In the genomic region with DNA sequence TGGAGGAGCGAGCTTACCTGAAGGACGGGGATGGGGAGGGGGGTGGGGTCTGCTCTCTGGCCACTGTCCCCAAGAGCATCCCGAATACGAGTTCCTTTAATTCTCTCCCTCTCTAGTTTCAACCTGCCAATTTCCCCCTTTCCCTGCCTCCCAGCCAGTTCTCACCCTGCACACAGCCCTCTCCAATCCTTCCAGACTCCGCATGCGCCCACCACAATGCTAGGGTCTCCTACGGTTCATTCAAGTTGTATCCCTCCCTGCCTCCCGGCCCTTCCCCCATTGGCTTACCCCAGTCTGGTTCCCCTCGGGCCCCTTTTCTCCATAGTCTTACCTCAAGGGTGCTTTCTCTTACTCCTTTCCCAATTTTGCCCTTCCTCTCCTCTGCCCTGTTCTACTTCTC, we compare ENCODE assay signal across 8 cellular contexts. TPM values are rescaled to one million over a fixed set of nuclear protein-coding genes. Genes with fewer than 3 reads are reported as not detected.
DNase-seq lines count a peak whose midpoint lies in the region; ATAC-seq and TF ChIP-seq lines count a peak whose summit lies in the region.

No MANE protein-coding gene starts in this region.

- no peaks in the 10 kb centered on the region for H3K9me3 ChIP-seq in heart left ventricle
- no peaks in the 10 kb centered on the region for H3K9me3 ChIP-seq in colonic mucosa
- H3K9me3 ChIP-seq in mucosa of stomach (ENCODE audit: control insufficient read depth, low read length): no peaks in the 10 kb centered on the region
- H3K9me3 ChIP-seq in uterus: no peaks in the 10 kb centered on the region

- TF ChIP-seq CTCF in heart left ventricle (IDR thresholded peaks at IDR 0.05): no peak
- no peak for TF ChIP-seq CTCF in colonic mucosa (IDR thresholded peaks at IDR 0.05)
- TF ChIP-seq CTCF in uterus (IDR thresholded peaks at IDR 0.05): no peak

- intact Hi-C loops in heart left ventricle (cut with DNase I): loop anchor here in 5 of 10 donors (2.0 to 5.0 kb wide), 5 partner anchors 16 to 49 kb away; partner anchors contain the start of genes SPRYD3 (in 2 of the 5) and TNS2 (in 1 of the 5)
- intact Hi-C loops in Right ventricle myocardium superior (cut with DNase I): no loop called here
- intact Hi-C loops in colonic mucosa (cut with DNase I): no loop called here
- intact Hi-C loops in uterus (cut with DNase I; ENCODE audit: low total_unique reads): no loop called here

- WGBS in heart left ventricle, 4 donors: 38 to 52% (median 46%) methylated on average over 9 of the region's 9 CpGs

- TF ChIP-seq POLR2A in heart left ventricle (IDR thresholded peaks at IDR 0.05) (no peak), uterus (IDR thresholded peaks at IDR 0.05) (no peak)

- H3K36me3 ChIP-seq in heart left ventricle (peaks cover 0 to 13% (median 7%) of the 10 kb centered on the region in 9 donors), colonic mucosa (no peaks in the 10 kb centered on the region), mucosa of stomach (ENCODE audit: control insufficient read depth, insufficient read depth, low read length) (no peaks in the 10 kb centered on the region), uterus (no peaks in the 10 kb centered on the region)

- H3K27me3 ChIP-seq in heart left ventricle (no peaks in the 10 kb centered on the region), colonic mucosa (no peaks in the 10 kb centered on the region), mucosa of stomach (ENCODE audit: control insufficient read depth, insufficient read depth, low read length) (peaks cover 31% of the 10 kb centered on the region), uterus (no peaks in the 10 kb centered on the region)

- H3K27ac ChIP-seq in heart left ventricle (peak overlapping the region; percentile 79 to 96 (median 86)), colonic mucosa (peak overlapping the region; percentile 69), uterus (peak overlapping the region; percentile 94 to 95)

- H3K9ac ChIP-seq in colonic mucosa (ENCODE audit: low read depth in 2 of 2, low read length in 2 of 2) (peak overlapping the region; percentile 61 to 84), mucosa of stomach (ENCODE audit: low read length) (peak overlapping the region; percentile 65)

- H3K4me3 ChIP-seq in heart left ventricle: peak overlapping the region in 11 of 12 donors; percentile 41 to 73 (median 65)
- peak overlapping the region; percentile 43 for H3K4me3 ChIP-seq in colonic mucosa
- no peak overlapping the region for H3K4me3 ChIP-seq in mucosa of stomach (ENCODE audit: low read length)
- H3K4me3 ChIP-seq in uterus: peak overlapping the region; percentile 60 to 80

- H3K4me1 ChIP-seq in heart left ventricle (peaks cover 3 to 46% (median 34%) of the 10 kb centered on the region in 12 donors), colonic mucosa (peaks cover 12% of the 10 kb centered on the region), mucosa of stomach (ENCODE audit: control insufficient read depth, insufficient read depth, low read length) (peaks cover 32% of the 10 kb centered on the region), uterus (peaks cover 0 to 11% of the 10 kb centered on the region in 2 donors)

- DNase-seq in heart left ventricle: no peak
- DNase-seq in Right ventricle myocardium superior: no peak
- DNase-seq in colonic mucosa: peak; percentile 19
- no peak for DNase-seq in uterus
- DNase-seq in NCI-H1105 treated with DMSO at 0.1 percent for 48 hours (lab: John Stamatoyannopoulos, UW): no peak
- no peak for DNase-seq in medulla oblongata (ENCODE audit: extremely low spot score)

- ATAC-seq in heart left ventricle: no peak
- no peak for ATAC-seq in Right ventricle myocardium superior (ENCODE audit: poor library complexity)
- ATAC-seq in GM18868 (IDR thresholded peaks at IDR 0.05; ENCODE audit: unreplicated experiment): no peak

RNA-seq across cellular contexts. Expression of gene IGFBP6, which starts 0.7 kb away (rescaled TPM):
- 100 to 1,000 TPM in 3 of 9 donors, 10 to 100 TPM in 6; 18.3 to 132 (median 42.6) TPM for total RNA-seq in heart left ventricle
- 10 to 100 TPM; 28.8 to 81.6 TPM for polyA plus RNA-seq in heart left ventricle
- 50.2 TPM for total RNA-seq in Right ventricle myocardium superior
- 10 to 100 TPM in 1 of 2 donors, 1 to 10 TPM in 1; 7.2 to 14.6 TPM for total RNA-seq in colonic mucosa
- total RNA-seq in uterus: 100 to 1,000 TPM in 3 of 4 donors, 10 to 100 TPM in 1; 48.7 to 762 (median 252) TPM

RNA-seq across cellular contexts. Expression of gene SOAT2, which starts 6.5 kb away (rescaled TPM):
- under 1 TPM in 2 of 9 donors, not detected in 7; 0.20 to 0.27 TPM for total RNA-seq in heart left ventricle
- not detected for polyA plus RNA-seq in heart left ventricle
- not detected for total RNA-seq in Right ventricle myocardium superior
- under 1 TPM in 1 of 2 donors, not detected in 1; 0.12 TPM for total RNA-seq in colonic mucosa
- total RNA-seq in uterus: under 1 TPM in 1 of 4 donors, not detected in 3; 0.82 TPM

RNA-seq across cellular contexts. Expression of gene SPRYD3, which starts 17.6 kb away (rescaled TPM):
- total RNA-seq in heart left ventricle (10 to 100 TPM; 42.9 to 72.6 (median 48.5) TPM), Right ventricle myocardium superior (37.8 TPM), colonic mucosa (10 to 100 TPM; 32.5 to 35.0 TPM), uterus (10 to 100 TPM; 15.9 to 75.5 (median 28.9) TPM)
- 10 to 100 TPM; 26.0 to 94.7 TPM for polyA plus RNA-seq in heart left ventricle

RNA-seq across cellular contexts. Expression of gene TNS2, which starts 46.9 kb away (rescaled TPM):
- total RNA-seq in heart left ventricle: 100 to 1,000 TPM in 3 of 9 donors, 10 to 100 TPM in 6; 56.0 to 193 (median 88.4) TPM
- 100 to 1,000 TPM in 1 of 2 donors, 10 to 100 TPM in 1; 58.7 to 133 TPM for polyA plus RNA-seq in heart left ventricle
- 107 TPM for total RNA-seq in Right ventricle myocardium superior
- total RNA-seq in colonic mucosa: 10 to 100 TPM; 26.0 to 27.1 TPM
- 100 to 1,000 TPM in 2 of 4 donors, 10 to 100 TPM in 2; 64.0 to 394 (median 112) TPM for total RNA-seq in uterus
